In genomic region chr11:79342686-79343085, GRCh38 we compare ENCODE assay signal across 27 cellular contexts.
DNase-seq lines count a peak whose midpoint lies in the region; ATAC-seq and TF ChIP-seq lines count a peak whose summit lies in the region.
"Had no signal": no experiment of that assay in that cellular context is flagged by ENCODE, and none has a peak within 500 bp of the region (broad histone marks: within the 10 kb centered on the region; RNA-seq: fewer than 3 reads in every experiment).

No MANE protein-coding gene starts in this region.

- H3K27ac Mint-ChIP-seq in WTC11: no peak overlapping the region
- H3K27ac Mint-ChIP-seq: activated CD4-positive, alpha-beta memory T cell treated with anti-CD3 and anti-CD28 coated beads for 36 hours; activated naive CD4-positive, alpha-beta T cell treated with anti-CD3 and anti-CD28 coated beads, Interleukin-2, amount 10 ng/mL, durations not matched to agents 7 days and 5 days; CD4-positive, CD25-positive, alpha-beta regulatory T cell; T-cell had no signal

- ATAC-seq in WTC11: peak; percentile 40
- no peak for ATAC-seq in HG03521 (IDR thresholded peaks at IDR 0.05; ENCODE audit: unreplicated experiment)
- ATAC-seq: activated CD4-positive, CD25-positive, alpha-beta regulatory T cell treated with anti-CD3 and anti-CD28 coated beads, Interleukin-2, amount 50 U/mL, for 24 hours; K562; psoas muscle; stimulated activated naive B cell treated with anti-CD40 and anti-IgM and Interleukin-4, amounts not matched to agents 10 μg/mL and 1 μg/mL and 100 μg/mL, for 72 hours; T-cell had no signal

- peaks cover 40% of the 10 kb centered on the region for H3K4me1 Mint-ChIP-seq in WTC11
- H3K4me1 Mint-ChIP-seq: activated naive CD4-positive, alpha-beta T cell treated with anti-CD3 and anti-CD28 coated beads, Interleukin-2, amount 10 ng/mL, durations not matched to agents 7 days and 5 days; stimulated activated naive B cell treated with anti-CD40 and anti-IgM and Interleukin-4, amounts not matched to agents 10 μg/mL and 1 μg/mL and 100 μg/mL, for 72 hours; T-cell had no signal

- POLR2A ChIA-PET in WTC11 (lab: Charles Lee): no interaction called here

- no peaks in the 10 kb centered on the region for H3K36me3 Mint-ChIP-seq in WTC11
- H3K36me3 Mint-ChIP-seq: activated CD4-positive, alpha-beta memory T cell treated with anti-CD3 and anti-CD28 coated beads for 36 hours; activated naive CD4-positive, alpha-beta T cell treated with anti-CD3 and anti-CD28 coated beads, Interleukin-2, amount 10 ng/mL, durations not matched to agents 7 days and 5 days; CD4-positive, CD25-positive, alpha-beta regulatory T cell; stimulated activated naive B cell treated with anti-CD40 and anti-IgM and Interleukin-4, amounts not matched to agents 10 μg/mL and 1 μg/mL and 100 μg/mL, for 72 hours; T-cell had no signal

- no peaks in the 10 kb centered on the region for H3K9me3 Mint-ChIP-seq in WTC11
- H3K9me3 Mint-ChIP-seq: activated CD4-positive, alpha-beta memory T cell treated with anti-CD3 and anti-CD28 coated beads for 36 hours; stimulated activated naive B cell treated with anti-CD40 and anti-IgM and Interleukin-4, amounts not matched to agents 10 μg/mL and 1 μg/mL and 100 μg/mL, for 72 hours; T-cell had no signal

- peak; percentile 37 for DNase-seq in DMS153 (lab: John Stamatoyannopoulos, UW)
- no peak for DNase-seq in DMS153 treated with DMSO at 0.1 percent for 48 hours (lab: John Stamatoyannopoulos, UW; ENCODE audit: unreplicated experiment)
- DNase-seq in DMS53 (lab: John Stamatoyannopoulos, UW): peak; percentile 83
- DNase-seq in NCI-H2029 treated with DMSO at 0.1 percent for 48 hours (lab: John Stamatoyannopoulos, UW): peak; percentile 52
- no peak for DNase-seq in WTC11 (ENCODE audit: low spot score)
- DNase-seq in RKO (ENCODE audit: low spot score): no peak
- DNase-seq in UCSD-AML1 (lab: John Stamatoyannopoulos, UW; ENCODE audit: unreplicated experiment): no peak
- DNase-seq: activated CD4-positive, alpha-beta memory T cell treated with anti-CD3 and anti-CD28 coated beads for 36 hours; activated CD8-positive, alpha-beta memory T cell treated with anti-CD3 and anti-CD28 coated beads, Interleukin-2, amount 50 U/mL, for 4 hours; activated naive CD4-positive, alpha-beta T cell treated with anti-CD3 and anti-CD28 coated beads, Interleukin-2, amount 10 ng/mL, durations not matched to agents 7 days and 5 days; amniotic stem cell; CD4-positive, CD25-positive, alpha-beta regulatory T cell; effector CD4-positive, alpha-beta T cell; GDM1; glutamatergic neuron; left ventricle myocardium inferior; mesendoderm; NCI-H1694; NCI-H2227 treated with DMSO at 0.1 percent for 48 hours; nucleus accumbens; psoas muscle; stimulated activated CD4-positive, alpha-beta T cell treated with anti-CD3 and anti-CD28 coated beads, Interleukin-15, amount 100 ng/mL, for 24 hours; stimulated activated naive B cell treated with anti-CD40 and anti-IgM and Interleukin-4, amounts not matched to agents 10 μg/mL and 1 μg/mL and 100 μg/mL, for 72 hours; T-cell had no signal

- CTCF ChIA-PET in WTC11 (lab: Charles Lee): interaction anchor here (1.1 kb wide), 1 partner anchor 58 kb away, joined by 3 read pairs; no protein-coding TSS in a partner anchor

- no peak for TF ChIP-seq CTCF in WTC11 (IDR thresholded peaks at IDR 0.05)

- no peaks in the 10 kb centered on the region for H3K27me3 Mint-ChIP-seq in WTC11 (ENCODE audit: low read depth)
- H3K27me3 Mint-ChIP-seq: activated CD4-positive, alpha-beta memory T cell treated with anti-CD3 and anti-CD28 coated beads for 36 hours; activated naive CD4-positive, alpha-beta T cell treated with anti-CD3 and anti-CD28 coated beads, Interleukin-2, amount 10 ng/mL, durations not matched to agents 7 days and 5 days; T-cell had no signal

- H3K4me3 Mint-ChIP-seq in WTC11: no peak overlapping the region
- H3K4me3 Mint-ChIP-seq: activated CD4-positive, alpha-beta memory T cell treated with anti-CD3 and anti-CD28 coated beads for 36 hours; activated naive CD4-positive, alpha-beta T cell treated with anti-CD3 and anti-CD28 coated beads, Interleukin-2, amount 10 ng/mL, durations not matched to agents 7 days and 5 days; CD4-positive, CD25-positive, alpha-beta regulatory T cell; stimulated activated naive B cell treated with anti-CD40 and anti-IgM and Interleukin-4, amounts not matched to agents 10 μg/mL and 1 μg/mL and 100 μg/mL, for 72 hours; T-cell had no signal

TF ChIP-seq in WTC11, 78 proteins besides CTCF, POLR2A, EP300 and RAD21 (continues in another document):
- TF ChIP-seq ZNF121 (CRISPR knock-in tag; IDR thresholded peaks at IDR 0.05): no peak
- no peak for TF ChIP-seq TEAD1 (CRISPR knock-in tag; IDR thresholded peaks at IDR 0.05)
- no peak for TF ChIP-seq IRF2 (CRISPR knock-in tag; IDR thresholded peaks at IDR 0.05; ENCODE audit: borderline replicate concordance, low read depth)
- no peak for TF ChIP-seq GRHL2 (CRISPR knock-in tag; IDR thresholded peaks at IDR 0.05; ENCODE audit: insufficient replicate concordance, severe bottlenecking)
- no peak for TF ChIP-seq CREM (CRISPR knock-in tag; IDR thresholded peaks at IDR 0.05)
- no peak for TF ChIP-seq TEAD4 (CRISPR knock-in tag; IDR thresholded peaks at IDR 0.05)
- no peak for TF ChIP-seq ZSCAN18 (CRISPR knock-in tag; IDR thresholded peaks at IDR 0.05)
- TF ChIP-seq AFF4 (CRISPR knock-in tag; IDR thresholded peaks at IDR 0.05; ENCODE audit: borderline replicate concordance): no peak
- no peak for TF ChIP-seq KAT7 (CRISPR knock-in tag; IDR thresholded peaks at IDR 0.05; ENCODE audit: borderline replicate concordance)
- no peak for TF ChIP-seq NFYB (CRISPR knock-in tag; conservative IDR thresholded peaks at IDR 0.05; ENCODE audit: low read depth)
- TF ChIP-seq SOX15 (CRISPR knock-in tag; IDR thresholded peaks at IDR 0.05): no peak
- TF ChIP-seq PRDM15 (CRISPR knock-in tag; IDR thresholded peaks at IDR 0.05): no peak
- no peak for TF ChIP-seq ESRRA (CRISPR knock-in tag; IDR thresholded peaks at IDR 0.05; ENCODE audit: borderline replicate concordance)

Comparison
In these comparisons a context has a peak if more than half of its experiments do, and no peak if none do; other contexts are left out.
1. DNase-seq: peak in DMS153 (single experiment), DMS53 (single experiment) and NCI-H2029 treated with DMSO at 0.1 percent for 48 hours (single experiment); none in DMS153 treated with DMSO at 0.1 percent for 48 hours (single experiment), WTC11 (single experiment), RKO (single experiment) and UCSD-AML1 (single experiment).